15 cellular contexts compared by ENCODE assay signal in the genomic region with DNA sequence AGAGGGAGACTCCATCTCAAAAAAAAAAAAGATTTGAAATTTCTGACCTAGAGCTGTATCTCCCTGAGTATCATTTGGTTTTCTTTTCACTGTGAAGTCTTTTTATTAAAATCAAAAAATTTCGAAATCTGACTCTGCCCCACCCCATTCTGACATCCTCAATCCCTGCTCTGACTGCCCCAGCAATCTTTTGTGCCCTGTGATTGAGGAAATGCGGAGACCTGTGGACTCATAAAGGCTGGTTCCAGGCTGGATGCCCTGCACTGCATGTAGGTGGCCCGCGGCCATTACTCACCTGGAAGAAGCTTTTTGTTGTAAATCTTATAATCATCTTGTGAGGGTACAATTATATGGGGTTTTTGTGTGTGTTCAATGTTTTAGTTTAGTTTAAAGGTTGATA.
DNase-seq lines count a peak whose midpoint lies in the region; ATAC-seq, FAIRE-seq and TF ChIP-seq lines count a peak whose summit lies in the region.
"Had no signal": no experiment of that assay in that cellular context is flagged by ENCODE, and none has a peak within 500 bp of the region (broad histone marks: within the 10 kb centered on the region; RNA-seq: fewer than 3 reads in every experiment).

No MANE protein-coding gene starts in this region.

- POLR2A ChIA-PET in T-cell (lab: Charles Lee): no interaction called here

- no peaks in the 10 kb centered on the region for H3K36me3 Mint-ChIP-seq in mesothelial cell of epicardium
- no peaks in the 10 kb centered on the region for H3K36me3 Mint-ChIP-seq in T-cell
- H3K36me3 Mint-ChIP-seq: CD4-positive, CD25-positive, alpha-beta regulatory T cell had no signal

- H3K27me3 Mint-ChIP-seq in mesothelial cell of epicardium (ENCODE audit: low read depth) (no peaks in the 10 kb centered on the region), T-cell (peaks cover 0 to 3% of the 10 kb centered on the region in 2 donors)
- H3K27me3 Mint-ChIP-seq: CD4-positive, CD25-positive, alpha-beta regulatory T cell had no signal

- DNase-seq in H7 (peak; percentile 31), adipocyte (ENCODE audit: low read depth) (peak; percentile 3), mesothelial cell of epicardium (ENCODE audit: low spot score in 2 of 2, unreplicated experiment in 2 of 2) (no peak), small intestine (peak; percentile 28), dorsolateral prefrontal cortex (no peak), ecto neural progenitor cell (ENCODE audit: low spot score) (no peak), T-cell (no peak)
- DNase-seq: ACHN; Calu3; CD4-positive, CD25-positive, alpha-beta regulatory T cell; DMS 273 treated with DMSO at 0.1 percent for 48 hours; H9; IMR-90 had no signal

- H3K9me3 ChIP-seq in adipocyte (ENCODE audit: control insufficient read depth, low read length): no peaks in the 10 kb centered on the region
- H3K9me3 ChIP-seq in small intestine (ENCODE audit: control insufficient read depth, low read depth): no peaks in the 10 kb centered on the region

- no peak for ATAC-seq in T-cell (replicated peaks in 1 of 4)
- ATAC-seq: GM23338 had no signal

- CTCF ChIA-PET in T-cell (lab: Charles Lee): no interaction called here

- no peaks in the 10 kb centered on the region for H3K9me3 Mint-ChIP-seq in mesothelial cell of epicardium
- peaks cover 0 to 3% (median 0%) of the 10 kb centered on the region in 3 donors for H3K9me3 Mint-ChIP-seq in T-cell
- H3K9me3 Mint-ChIP-seq: GM23338, H9 had no signal

- peak overlapping the region; percentile 74 for H3K27ac Mint-ChIP-seq in mesothelial cell of epicardium
- no peak overlapping the region for H3K27ac Mint-ChIP-seq in T-cell
- H3K27ac Mint-ChIP-seq: GM23338, H9 had no signal

- no peak overlapping the region for H3K4me3 ChIP-seq in H7 (ENCODE audit: insufficient read depth, low read depth, low read length)
- H3K4me3 ChIP-seq in adipocyte (ENCODE audit: low read length): no peak overlapping the region
- H3K4me3 ChIP-seq in small intestine (ENCODE audit: low read depth in 1 of 2, low read length in 2 of 2): no peak overlapping the region
- no peak overlapping the region for H3K4me3 ChIP-seq in dorsolateral prefrontal cortex
- H3K4me3 ChIP-seq: BLaER1 treated with 17β-estradiol and CSF1 and Interleukin-3, amounts not matched to agents 10 nM and 100 nM; GM23338 had no signal

- H3K36me3 ChIP-seq in H7 (replicated peaks; ENCODE audit: control insufficient read depth, insufficient read depth, low read length) (no peaks in the 10 kb centered on the region), adipocyte (ENCODE audit: control insufficient read depth, insufficient read depth, low read length, severe bottlenecking) (no peaks in the 10 kb centered on the region), small intestine (ENCODE audit: control insufficient read depth in 2 of 2, insufficient read depth in 2 of 2, low read length in 2 of 2) (no peaks in the 10 kb centered on the region)
- H3K36me3 ChIP-seq: BLaER1 treated with 17β-estradiol and CSF1 and Interleukin-3, amounts not matched to agents 10 nM and 100 nM had no signal

- H3K9ac ChIP-seq in adipocyte (ENCODE audit: low read length): no peak overlapping the region
- H3K9ac ChIP-seq: BLaER1 treated with 17β-estradiol and CSF1 and Interleukin-3, amounts not matched to agents 10 nM and 100 nM had no signal

- intact Hi-C loops in dorsolateral prefrontal cortex (cut with DNase I): no loop called here

- H3K4me3 Mint-ChIP-seq in mesothelial cell of epicardium: no peak overlapping the region
- no peak overlapping the region for H3K4me3 Mint-ChIP-seq in T-cell
- H3K4me3 Mint-ChIP-seq: CD4-positive, CD25-positive, alpha-beta regulatory T cell; GM23338; H9 had no signal

- H3K27ac ChIP-seq in small intestine (ENCODE audit: low read depth in 1 of 2, low read length in 1 of 2) (no peak overlapping the region), dorsolateral prefrontal cortex (no peak overlapping the region)
- H3K27ac ChIP-seq: BLaER1 treated with 17β-estradiol and CSF1 and Interleukin-3, amounts not matched to agents 10 nM and 100 nM had no signal

- TF ChIP-seq CTCF in mesothelial cell of epicardium (IDR thresholded peaks at IDR 0.05; ENCODE audit: unreplicated experiment) (no peak), dorsolateral prefrontal cortex (IDR thresholded peaks at IDR 0.05 in 54 of 56, conservative IDR thresholded peaks at IDR 0.05 in 2 of 56; ENCODE audit: low read depth in 1 of 56, partially characterized antibody in 56 of 56) (no peak)

- H3K27me3 ChIP-seq in H7 (ENCODE audit: control insufficient read depth, insufficient read depth, low read length) (no peaks in the 10 kb centered on the region), adipocyte (replicated peaks; ENCODE audit: control insufficient read depth, insufficient read depth, low read length) (no peaks in the 10 kb centered on the region), small intestine (ENCODE audit: control insufficient read depth in 2 of 2, insufficient read depth in 2 of 2, low read length in 2 of 2) (no peaks in the 10 kb centered on the region), dorsolateral prefrontal cortex (no peaks in the 10 kb centered on the region)
- H3K27me3 ChIP-seq: BLaER1 treated with 17β-estradiol and CSF1 and Interleukin-3, amounts not matched to agents 10 nM and 100 nM had no signal

- no peak for FAIRE-seq in small intestine (lab: Jason Lieb, UNC)

- 48 to 82% (median 58%) methylated on average over 4 of the region's 4 CpGs for WGBS in small intestine, 3 donors

- H3K4me1 ChIP-seq in adipocyte (ENCODE audit: control insufficient read depth, insufficient read depth, low read length) (no peaks in the 10 kb centered on the region), small intestine (ENCODE audit: control insufficient read depth in 2 of 2, insufficient read depth in 1 of 2, low read depth in 1 of 2, low read length in 1 of 2) (no peaks in the 10 kb centered on the region)
- H3K4me1 ChIP-seq: BLaER1 treated with 17β-estradiol and CSF1 and Interleukin-3, amounts not matched to agents 10 nM and 100 nM had no signal

- H3K4me1 Mint-ChIP-seq in mesothelial cell of epicardium: peaks cover 47% of the 10 kb centered on the region
- no peaks in the 10 kb centered on the region for H3K4me1 Mint-ChIP-seq in T-cell
- H3K4me1 Mint-ChIP-seq: CD4-positive, CD25-positive, alpha-beta regulatory T cell; GM23338 had no signal

Comparison
In these comparisons a context has a peak if more than half of its experiments do, and no peak if none do; other contexts are left out.
1. DNase-seq: peak in H7 (single experiment), adipocyte (single experiment) and small intestine (single experiment); none in mesothelial cell of epicardium (0 of 2), dorsolateral prefrontal cortex (0 of 10), ecto neural progenitor cell (single experiment) and T-cell (0 of 34).